ENCODE assay signal across 9 cellular contexts in genomic region chr18:70195014-70195614, GRCh38. TPM values are rescaled to one million over a fixed set of nuclear protein-coding genes. Genes with fewer than 3 reads are reported as not detected.
DNase-seq lines count a peak whose midpoint lies in the region; ATAC-seq and TF ChIP-seq lines count a peak whose summit lies in the region.
"Had no signal": no experiment of that assay in that cellular context is flagged by ENCODE, and none has a peak within 500 bp of the region (broad histone marks: within the 10 kb centered on the region; RNA-seq: fewer than 3 reads in every experiment).

No MANE protein-coding gene starts in this region.

- no peaks in the 10 kb centered on the region for H3K9me3 Mint-ChIP-seq in memory B cell

- intact Hi-C loops in uterus (cut with DNase I; ENCODE audit: low total_unique reads): no loop called here

- no peaks in the 10 kb centered on the region for H3K36me3 ChIP-seq in uterus

- no peaks in the 10 kb centered on the region for H3K4me1 ChIP-seq in uterus

- no peak overlapping the region for H3K27ac ChIP-seq in uterus
- H3K27ac ChIP-seq: coronary artery had no signal

- no peaks in the 10 kb centered on the region for H3K27me3 Mint-ChIP-seq in memory B cell

- no peak for TF ChIP-seq POLR2A in uterus (IDR thresholded peaks at IDR 0.05)

- DNase-seq in memory B cell (ENCODE audit: low spot score in 2 of 2) (no peak), NCI-H69 (lab: John Stamatoyannopoulos, UW) (no peak), uterus (no peak)
- DNase-seq in stimulated activated CD4-positive, alpha-beta T cell treated with anti-CD3 and anti-CD28 coated beads, Interleukin-2, amount 100 ng/mL, for 24 hours: no peak
- DNase-seq: NCI-H2029 had no signal

- no peak overlapping the region for H3K4me3 ChIP-seq in uterus
- H3K4me3 ChIP-seq: coronary artery had no signal

- peak overlapping the region; percentile 39 for H3K4me3 Mint-ChIP-seq in memory B cell

- no peaks in the 10 kb centered on the region for H3K27me3 ChIP-seq in uterus

- ATAC-seq in GM18909 (IDR thresholded peaks at IDR 0.05; ENCODE audit: poor library complexity, unreplicated experiment) (peak; percentile 35), GM21737 (IDR thresholded peaks at IDR 0.05; ENCODE audit: unreplicated experiment) (peak; percentile 43), HG03432 (IDR thresholded peaks at IDR 0.05; ENCODE audit: unreplicated experiment) (peak; percentile 53), memory B cell (ENCODE audit: low read depth) (peak; percentile 85)

- H3K27ac Mint-ChIP-seq in memory B cell: peak overlapping the region; percentile 78

- H3K9me3 ChIP-seq in uterus: no peaks in the 10 kb centered on the region

- TF ChIP-seq CTCF in uterus (IDR thresholded peaks at IDR 0.05): no peak

- peaks cover 23% of the 10 kb centered on the region for H3K36me3 Mint-ChIP-seq in memory B cell

- peaks cover 10% of the 10 kb centered on the region for H3K4me1 Mint-ChIP-seq in memory B cell

RNA-seq across cellular contexts. Expression of gene RTTN, which starts 10.4 kb away (rescaled TPM):
- total RNA-seq in uterus: 10 to 100 TPM; 10.8 to 58.1 (median 22.4) TPM

Comparison
In these comparisons a context has a peak if more than half of its experiments do, and no peak if none do; other contexts are left out.
1. ATAC-seq: peak in every context shown above with its lines; median percentile 85 in memory B cell; 53 in HG03432; 43 in GM21737; 35 in GM18909.